In genomic region chr7:1645071-1646015, GRCh38 we compare ENCODE assay signal across 25 cellular contexts. TPM values are rescaled to one million over a fixed set of nuclear protein-coding genes. Genes with fewer than 3 reads are reported as not detected.
"Had no signal": no experiment of that assay in that cellular context is flagged by ENCODE, and none has a peak within 500 bp of the region (broad histone marks: within the 10 kb centered on the region; RNA-seq: fewer than 3 reads in every experiment).

No MANE protein-coding gene starts in this region.

- H3K4me1 Mint-ChIP-seq: activated CD4-positive, alpha-beta T cell treated with anti-CD3 and anti-CD28 coated beads for 36 hours; activated naive CD8-positive, alpha-beta T cell treated with anti-CD3 and anti-CD28 coated beads for 36 hours; T-cell had no signal

- H3K36me3 Mint-ChIP-seq: activated naive CD8-positive, alpha-beta T cell treated with anti-CD3 and anti-CD28 coated beads for 36 hours; naive thymus-derived CD8-positive, alpha-beta T cell; T-cell had no signal

- H3K4me3 Mint-ChIP-seq: activated CD4-positive, alpha-beta T cell treated with anti-CD3 and anti-CD28 coated beads for 36 hours; activated naive CD4-positive, alpha-beta T cell treated with anti-CD3 and anti-CD28 coated beads for 36 hours; activated naive CD8-positive, alpha-beta T cell treated with anti-CD3 and anti-CD28 coated beads for 36 hours; activated T-cell treated with anti-CD3 and anti-CD28 coated beads, Interleukin-2, amount 50 U/mL, for 72 hours; naive thymus-derived CD8-positive, alpha-beta T cell; neural crest cell; T-cell had no signal

- H3K9me3 ChIP-seq: adrenal gland, body of pancreas, colonic mucosa, esophagus squamous epithelium, transverse colon, vagina had no signal

- H3K4me3 ChIP-seq: adrenal gland, body of pancreas, colonic mucosa, esophagus squamous epithelium, transverse colon, vagina had no signal

- H3K27me3 ChIP-seq: vagina had no signal

- H3K9me3 Mint-ChIP-seq: activated naive CD4-positive, alpha-beta T cell treated with anti-CD3 and anti-CD28 coated beads for 36 hours; activated naive CD8-positive, alpha-beta T cell treated with anti-CD3 and anti-CD28 coated beads for 36 hours; activated T-cell treated with anti-CD3 and anti-CD28 coated beads, Interleukin-2, amount 50 U/mL, for 72 hours; naive thymus-derived CD8-positive, alpha-beta T cell; neural crest cell; T-cell had no signal

- H3K36me3 ChIP-seq: adrenal gland, colonic mucosa, esophagus squamous epithelium, transverse colon, vagina had no signal

- DNase-seq: activated CD4-positive, alpha-beta T cell treated with anti-CD3 and anti-CD28 coated beads for 36 hours; activated CD4-positive, alpha-beta T cell treated with anti-CD3 and anti-CD28 coated beads, Interleukin-2, amount 50 U/mL, for 4 hours; activated CD4-positive, CD25-positive, alpha-beta regulatory T cell; activated naive CD4-positive, alpha-beta T cell treated with anti-CD3 and anti-CD28 coated beads for 36 hours; activated naive CD8-positive, alpha-beta T cell treated with anti-CD3 and anti-CD28 coated beads for 36 hours; activated T-cell treated with anti-CD3 and anti-CD28 coated beads for 4 hours; activated T-cell treated with anti-CD3 and anti-CD28 coated beads, Interleukin-2, amount 50 U/mL, for 72 hours; adrenal gland; aorta; body of pancreas; colonic mucosa; effector CD8-positive, alpha-beta T cell; esophagus squamous epithelium; foreskin melanocyte; midbrain; naive thymus-derived CD8-positive, alpha-beta T cell; occipital lobe; stimulated activated CD4-positive, alpha-beta T cell treated with anti-CD3 and anti-CD28 coated beads, Interleukin-2, amount 100 ng/mL, for 48 hours; stimulated activated naive CD4-positive, alpha-beta T cell treated with Interleukin-2 at 50 U/mL for 16 hours; T-cell; transverse colon had no signal

- H3K27ac Mint-ChIP-seq: activated CD4-positive, alpha-beta T cell treated with anti-CD3 and anti-CD28 coated beads for 36 hours; activated naive CD4-positive, alpha-beta T cell treated with anti-CD3 and anti-CD28 coated beads for 36 hours; activated naive CD8-positive, alpha-beta T cell treated with anti-CD3 and anti-CD28 coated beads for 36 hours; activated T-cell treated with anti-CD3 and anti-CD28 coated beads, Interleukin-2, amount 50 U/mL, for 72 hours; naive thymus-derived CD8-positive, alpha-beta T cell; T-cell had no signal

- ATAC-seq: activated CD4-positive, alpha-beta T cell treated with anti-CD3 and anti-CD28 coated beads for 36 hours; activated T-cell treated with anti-CD3 and anti-CD28 coated beads, Interleukin-2, amount 50 U/mL, for 72 hours; body of pancreas; naive thymus-derived CD8-positive, alpha-beta T cell; right cardiac atrium; T-cell had no signal

- H3K27ac ChIP-seq: adrenal gland, body of pancreas, colonic mucosa, epithelial cell of prostate, esophagus squamous epithelium, transverse colon, vagina had no signal

- H3K4me1 ChIP-seq: colonic mucosa, transverse colon had no signal

RNA-seq across cellular contexts. Expression of gene ELFN1, which starts 24.7 kb away (rescaled TPM):
- total RNA-seq: activated naive CD4-positive, alpha-beta T cell treated with anti-CD3 and anti-CD28 coated beads for 36 hours; activated T-cell treated with anti-CD3 and anti-CD28 coated beads, Interleukin-2, amount 50 U/mL, for 72 hours; naive thymus-derived CD8-positive, alpha-beta T cell had no signal
